ENCODE assay signal across 13 cellular contexts in genomic region chr12:107864235-107864634, GRCh38.
DNase-seq lines count a peak whose midpoint lies in the region; ATAC-seq and TF ChIP-seq lines count a peak whose summit lies in the region.
"Had no signal": no experiment of that assay in that cellular context is flagged by ENCODE, and none has a peak within 500 bp of the region (broad histone marks: within the 10 kb centered on the region; RNA-seq: fewer than 3 reads in every experiment).

No MANE protein-coding gene starts in this region.

- 44% methylated on average over 6 of the region's 33 CpGs; no CpG with 5 or more reads in 1 of the 2 donors for WGBS in esophagus squamous epithelium, 2 donors
- no CpG with 5 or more reads among the region's 33 CpGs for WGBS in mesendoderm (ENCODE audit: extremely low coverage, insufficient coverage, low lambda C conversion rate)

- H3K4me1 ChIP-seq in esophagus squamous epithelium (peaks cover 0 to 7% (median 4%) of the 10 kb centered on the region in 3 donors), mesendoderm (ENCODE audit: control insufficient read depth, low read depth, low read length) (no peaks in the 10 kb centered on the region), upper lobe of right lung (no peaks in the 10 kb centered on the region), A673 (ENCODE audit: insufficient read depth, low read length, poor library complexity, severe bottlenecking) (no peaks in the 10 kb centered on the region)
- H3K4me1 ChIP-seq: A549 had no signal

- no peak overlapping the region for H3K23ac ChIP-seq in mesendoderm (ENCODE audit: low read length)

- H3K56ac ChIP-seq in mesendoderm (ENCODE audit: low read length) = peak overlapping the region; percentile 34

- H3K4ac ChIP-seq in mesendoderm (ENCODE audit: low read depth, low read length) = no peak overlapping the region

- TF ChIP-seq CTCF in esophagus squamous epithelium (IDR thresholded peaks at IDR 0.05) = no peak
- no peak for TF ChIP-seq CTCF in upper lobe of right lung (IDR thresholded peaks at IDR 0.05)
- no peak for TF ChIP-seq CTCF in A673 (conservative IDR thresholded peaks at IDR 0.05; ENCODE audit: low read depth, low read length)

- DNase-seq in NOMO-1 treated with DMSO at 0.1 percent for 48 hours (lab: John Stamatoyannopoulos, UW; ENCODE audit: unreplicated experiment) (peak; percentile 8), NOMO-1 treated with dmso at 0.1 percent for 144 hours (lab: John Stamatoyannopoulos, UW; ENCODE audit: unreplicated experiment) (no peak), esophagus squamous epithelium (lab: John Stamatoyannopoulos, UW) (no peak), mesendoderm (peak; percentile 37), upper lobe of right lung (no peak), head of caudate nucleus (no peak), A673 (ENCODE audit: low spot score) (no peak), NCI-H2107 treated with DMSO at 0.1 percent for 48 hours (lab: John Stamatoyannopoulos, UW; ENCODE audit: unreplicated experiment) (no peak)
- DNase-seq: aorta, DMS 273 treated with DMSO at 0.1 percent for 48 hours, KBM-7 had no signal

- no peak overlapping the region for H2BK15ac ChIP-seq in mesendoderm (replicated peaks; ENCODE audit: low read depth)

- BruUV-seq in A673 (replicated peaks; lab: Mats Ljungman, UMichigan) = no TSS peak

- H3K27ac ChIP-seq in esophagus squamous epithelium (no peak overlapping the region), mesendoderm (ENCODE audit: low read depth, low read length) (no peak overlapping the region), upper lobe of right lung (no peak overlapping the region), A673 (ENCODE audit: low read depth, low read length, poor library complexity, severe bottlenecking) (no peak overlapping the region)
- H3K27ac ChIP-seq: A549, epithelial cell of prostate had no signal

- POLR2A ChIA-PET in A673 (lab: Charles Lee; ENCODE audit: low non-redundant PET) = no interaction called here

- peaks cover 0 to 78% (median 3%) of the 10 kb centered on the region in 4 donors for H3K27me3 ChIP-seq in esophagus squamous epithelium
- peaks cover 9% of the 10 kb centered on the region for H3K27me3 ChIP-seq in mesendoderm (ENCODE audit: insufficient read depth, low read length, poor library complexity)
- peaks cover 32% of the 10 kb centered on the region for H3K27me3 ChIP-seq in upper lobe of right lung
- H3K27me3 ChIP-seq in A673 (replicated peaks; ENCODE audit: insufficient read depth, low read depth, low read length, poor library complexity) = peaks cover 63% of the 10 kb centered on the region

- H2AK5ac ChIP-seq in mesendoderm (ENCODE audit: low read length) = no peak overlapping the region

- no peaks in the 10 kb centered on the region for H3K9me3 ChIP-seq in esophagus squamous epithelium
- H3K9me3 ChIP-seq in upper lobe of right lung = no peaks in the 10 kb centered on the region
- H3K9me3 ChIP-seq in A673 (ENCODE audit: low read depth, low read length, poor library complexity, severe bottlenecking) = no peaks in the 10 kb centered on the region
- H3K9me3 ChIP-seq: A549 had no signal

- CTCF ChIA-PET in A673 (lab: Charles Lee) = no interaction called here

- no peak for TF ChIP-seq POLR2A in esophagus squamous epithelium (IDR thresholded peaks at IDR 0.05)

- no peaks in the 10 kb centered on the region for H3K79me1 ChIP-seq in mesendoderm (ENCODE audit: low read length)

- ATAC-seq in upper lobe of right lung = peak; percentile 67
- ATAC-seq: A549 had no signal

- no peak overlapping the region for H3K18ac ChIP-seq in mesendoderm (ENCODE audit: low read length)

- H3K4me3 ChIP-seq in esophagus squamous epithelium = peak overlapping the region in 3 of 4 donors; percentile 7 to 52 (median 31)
- peak overlapping the region; percentile 3 for H3K4me3 ChIP-seq in mesendoderm (ENCODE audit: low read length)
- peak overlapping the region; percentile 6 for H3K4me3 ChIP-seq in upper lobe of right lung
- no peak overlapping the region for H3K4me3 ChIP-seq in A673 (ENCODE audit: low read depth, low read length, poor library complexity, severe bottlenecking)
- H3K4me3 ChIP-seq: A549 had no signal

- intact Hi-C loops in esophagus squamous epithelium (cut with DNase I) = no loop called here
- intact Hi-C loops in upper lobe of right lung (cut with DNase I) = no loop called here
- intact Hi-C loops in head of caudate nucleus (cut with DNase I) = no loop called here
- intact Hi-C loops in A673 (cut with micrococcal nuclease; ENCODE audit: unreplicated experiment) = no loop called here

- H3K36me3 ChIP-seq in esophagus squamous epithelium (no peaks in the 10 kb centered on the region), mesendoderm (ENCODE audit: control insufficient read depth, insufficient read depth, low read length) (no peaks in the 10 kb centered on the region), upper lobe of right lung (no peaks in the 10 kb centered on the region), A673 (ENCODE audit: insufficient read depth, low read length, poor library complexity, severe bottlenecking) (no peaks in the 10 kb centered on the region)

- no peak overlapping the region for H2BK120ac ChIP-seq in mesendoderm (ENCODE audit: low read depth, low read length)

- no peaks in the 10 kb centered on the region for H3K79me2 ChIP-seq in mesendoderm (ENCODE audit: control insufficient read depth, insufficient read depth, low read length)

- no peak overlapping the region for H3K9ac ChIP-seq in mesendoderm (ENCODE audit: low read length)

- H4K5ac ChIP-seq in mesendoderm (ENCODE audit: low read length) = no peak overlapping the region

- H4K8ac ChIP-seq in mesendoderm (ENCODE audit: low read depth, low read length) = no peak overlapping the region

- H3K4me2 ChIP-seq in mesendoderm (ENCODE audit: low read length) = peak overlapping the region; percentile 46
- H3K4me2 ChIP-seq: A549 had no signal

- H2BK5ac ChIP-seq in mesendoderm (ENCODE audit: low read length) = no peak overlapping the region

Comparison
In these comparisons a context has a peak if more than half of its experiments do, and no peak if none do; other contexts are left out.
1. DNase-seq: peak in NOMO-1 treated with DMSO at 0.1 percent for 48 hours (single experiment) and mesendoderm (single experiment); none in NOMO-1 treated with dmso at 0.1 percent for 144 hours (single experiment), esophagus squamous epithelium (single experiment), upper lobe of right lung (single experiment), head of caudate nucleus (0 of 42), A673 (single experiment) and NCI-H2107 treated with DMSO at 0.1 percent for 48 hours (single experiment).